ENCODE assay signal across 12 cellular contexts in genomic region chr22:27139935-27140493, GRCh38.
DNase-seq lines count a peak whose midpoint lies in the region; TF ChIP-seq lines count a peak whose summit lies in the region.
"Had no signal": no experiment of that assay in that cellular context is flagged by ENCODE, and none has a peak within 500 bp of the region (broad histone marks: within the 10 kb centered on the region; RNA-seq: fewer than 3 reads in every experiment).

No MANE protein-coding gene starts in this region.

- H3K4me1 Mint-ChIP-seq in brain = peaks cover 44% of the 10 kb centered on the region
- H3K4me1 Mint-ChIP-seq: B cell had no signal

- no peaks in the 10 kb centered on the region for H3K27me3 ChIP-seq in vagina

- no peak for TF ChIP-seq POLR2A in vagina (IDR thresholded peaks at IDR 0.05)

- no peaks in the 10 kb centered on the region for H3K9me3 ChIP-seq in vagina

- H3K27ac ChIP-seq in vagina = no peak overlapping the region

- no peaks in the 10 kb centered on the region for H3K36me3 ChIP-seq in vagina

- no peak overlapping the region for H3K4me3 ChIP-seq in vagina

- TF ChIP-seq CTCF in brain (conservative IDR thresholded peaks at IDR 0.05) = no peak
- TF ChIP-seq CTCF in vagina (IDR thresholded peaks at IDR 0.05) = no peak

- peaks cover 1% of the 10 kb centered on the region for H3K4me1 ChIP-seq in vagina

- peak; percentile 84 for DNase-seq in A172 (ENCODE audit: low spot score)
- peak; percentile 82 for DNase-seq in HS-5 (ENCODE audit: low read depth)
- DNase-seq in medulla oblongata (ENCODE audit: extremely low spot score) = peak; percentile 9
- no peak for DNase-seq in stimulated activated CD4-positive, alpha-beta T cell treated with anti-CD3 and anti-CD28 coated beads, Interleukin-4, amount 100 ng/mL, for 24 hours
- no peak for DNase-seq in Kasumi-1 (lab: John Stamatoyannopoulos, UW)
- no peak for DNase-seq in NCI-H128 (lab: John Stamatoyannopoulos, UW; ENCODE audit: unreplicated experiment)
- no peak for DNase-seq in vagina (ENCODE audit: extremely low spot score in 2 of 2)
- DNase-seq: activated T-cell treated with anti-CD3 and anti-CD28 coated beads, Interleukin-2, amount 50 U/mL, for 4 hours; effector CD8-positive, alpha-beta T cell; NCI-H82 had no signal

- peak overlapping the region in 4 of 5 experiments; percentile 45 to 96 (median 72) for H3K27ac Mint-ChIP-seq in brain
- H3K27ac Mint-ChIP-seq: B cell had no signal

- intact Hi-C loops in vagina (cut with DNase I) = no loop called here

- no peaks in the 10 kb centered on the region for H3K36me3 Mint-ChIP-seq in brain

- peak overlapping the region in 2 of 5 experiments; percentile 27 to 43 for H3K4me3 Mint-ChIP-seq in brain
- H3K4me3 Mint-ChIP-seq: activated T-cell treated with anti-CD3 and anti-CD28 coated beads, Interleukin-2, amount 50 U/mL, for 4 hours; B cell had no signal

- peaks cover 25% of the 10 kb centered on the region for H3K27me3 Mint-ChIP-seq in brain

- peaks cover 3 to 16% (median 11%) of the 10 kb centered on the region in 5 experiments for H3K9me3 Mint-ChIP-seq in brain

Comparison
In these comparisons a context has a peak if more than half of its experiments do, and no peak if none do; other contexts are left out.
1. DNase-seq: peak in A172 (single experiment), HS-5 (single experiment) and medulla oblongata (single experiment); none in stimulated activated CD4-positive, alpha-beta T cell treated with anti-CD3 and anti-CD28 coated beads, Interleukin-4, amount 100 ng/mL, for 24 hours (single experiment), Kasumi-1 (0 of 2), NCI-H128 (single experiment) and vagina (0 of 2).